Comparison of ENCODE assay signal across 23 cellular contexts in the genomic region with DNA sequence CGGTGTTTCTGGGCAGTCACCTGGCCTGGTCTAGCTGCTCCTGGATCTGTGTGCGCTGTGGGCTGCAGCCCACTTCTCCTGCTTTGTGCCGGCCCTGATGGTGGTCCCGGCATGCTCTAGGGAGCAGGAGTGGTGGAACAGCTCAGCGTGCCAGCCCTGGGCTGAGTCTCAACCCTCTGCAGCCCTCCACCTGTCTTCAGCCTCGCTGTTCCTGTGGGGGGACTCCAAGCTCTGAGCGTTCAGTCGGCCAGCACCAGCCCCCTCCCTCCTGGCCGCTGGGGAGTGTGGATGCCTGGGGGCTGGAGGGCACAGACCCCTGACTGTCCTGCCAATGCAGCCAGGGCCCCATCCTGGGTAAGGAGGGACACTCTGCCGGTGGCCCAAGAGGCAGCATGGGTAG. TPM values are rescaled to one million over a fixed set of nuclear protein-coding genes. Genes with fewer than 3 reads are reported as not detected.
DNase-seq lines count a peak whose midpoint lies in the region; ATAC-seq lines count a peak whose summit lies in the region.
"Had no signal": no experiment of that assay in that cellular context is flagged by ENCODE, and none has a peak within 500 bp of the region (broad histone marks: within the 10 kb centered on the region; RNA-seq: fewer than 3 reads in every experiment).

No MANE protein-coding gene starts in this region.

- H2BK5ac ChIP-seq in neuronal stem cell (ENCODE audit: low read length): no peak overlapping the region

- H3K18ac ChIP-seq in neuronal stem cell (ENCODE audit: low read length): no peak overlapping the region

- no peak overlapping the region for H3K4me2 ChIP-seq in neuronal stem cell (ENCODE audit: insufficient read depth, low read length, poor library complexity, severe bottlenecking)
- H3K4me2 ChIP-seq: A549 had no signal

- H3K9me3 ChIP-seq in right cardiac atrium (ENCODE audit: control insufficient read depth, low read length): no peaks in the 10 kb centered on the region
- H3K9me3 ChIP-seq in neuronal stem cell (replicated peaks in 1 of 2; ENCODE audit: control insufficient read depth in 2 of 2, insufficient read depth in 1 of 2, low read depth in 1 of 2, low read length in 2 of 2): peaks cover 3 to 7% of the 10 kb centered on the region in 2 donors
- H3K9me3 ChIP-seq: A549, BE2C, Caco-2 had no signal

- no peak overlapping the region for H2BK15ac ChIP-seq in neuronal stem cell (ENCODE audit: low read length)

- H3K23ac ChIP-seq in neuronal stem cell (ENCODE audit: low read depth, low read length, poor library complexity): no peak overlapping the region

- H2AK5ac ChIP-seq in neuronal stem cell (ENCODE audit: low read depth, low read length): no peak overlapping the region

- H2BK120ac ChIP-seq in neuronal stem cell (ENCODE audit: low read depth, low read length): no peak overlapping the region

- 94% methylated on average over 10 of the region's 10 CpGs for WGBS in right cardiac atrium
- WGBS in neuronal stem cell (ENCODE audit: extremely low coverage in 2 of 2, insufficient read length in 2 of 2, insufficient replicate concordance in 1 of 2), 2 donors: no CpG with 5 or more reads among the region's 10 CpGs

- no peak overlapping the region for H4K8ac ChIP-seq in neuronal stem cell (ENCODE audit: low read depth, low read length)

- H3K79me1 ChIP-seq in neuronal stem cell (ENCODE audit: low read depth, low read length): peaks cover 3% of the 10 kb centered on the region

- no peak overlapping the region for H3K4ac ChIP-seq in neuronal stem cell (ENCODE audit: low read length)

- no peak overlapping the region for H3K9ac ChIP-seq in neuronal stem cell (ENCODE audit: low read depth, low read length, poor library complexity)
- H3K9ac ChIP-seq: GM23248 had no signal

- H3K4me3 ChIP-seq in right cardiac atrium (ENCODE audit: low read length) (no peak overlapping the region), neuronal stem cell (ENCODE audit: low read length in 2 of 2) (no peak overlapping the region)
- H3K4me3 ChIP-seq: A549, GM12878, GM23248 had no signal

- no peaks in the 10 kb centered on the region for H3K36me3 ChIP-seq in neuronal stem cell (replicated peaks in 1 of 2; ENCODE audit: control insufficient read depth in 2 of 2, insufficient read depth in 2 of 2, low read length in 2 of 2)
- H3K36me3 ChIP-seq: BE2C had no signal

- no peak overlapping the region for H3K27ac ChIP-seq in right cardiac atrium (ENCODE audit: low read length)
- H3K27ac ChIP-seq in neuronal stem cell (replicated peaks; ENCODE audit: low read length): no peak overlapping the region
- H3K27ac ChIP-seq: 22Rv1, A549, C4-2B, GM23248 had no signal

- H4K91ac ChIP-seq in neuronal stem cell (ENCODE audit: low read depth, low read length, poor library complexity): no peak overlapping the region

- H2BK12ac ChIP-seq in neuronal stem cell (ENCODE audit: low read length): no peak overlapping the region

- H3K27me3 ChIP-seq in right cardiac atrium (ENCODE audit: control insufficient read depth, insufficient read depth): no peaks in the 10 kb centered on the region
- no peaks in the 10 kb centered on the region for H3K27me3 ChIP-seq in neuronal stem cell (ENCODE audit: control insufficient read depth in 3 of 3, insufficient read depth in 3 of 3, low read depth in 1 of 3, low read length in 3 of 3)
- H3K27me3 ChIP-seq: BE2C had no signal

- intact Hi-C loops in Right ventricle myocardium inferior (cut with DNase I): no loop called here
- intact Hi-C loops in cardiac septum (cut with DNase I): no loop called here
- intact Hi-C loops in right cardiac atrium (cut with DNase I): no loop called here
- intact Hi-C loops in left cardiac atrium (cut with DNase I): no loop called here

- ATAC-seq in Right ventricle myocardium inferior: no peak
- ATAC-seq in right cardiac atrium: no peak
- no peak for ATAC-seq in left cardiac atrium
- ATAC-seq in HG02970 (IDR thresholded peaks at IDR 0.05; ENCODE audit: low FRiP score, unreplicated experiment): no peak
- ATAC-seq: A549; CD8-positive, alpha-beta T cell; GM12878 had no signal

- no peaks in the 10 kb centered on the region for H3K4me1 ChIP-seq in right cardiac atrium (ENCODE audit: control insufficient read depth, insufficient read depth, low read length)
- peaks cover 7 to 12% of the 10 kb centered on the region in 2 donors for H3K4me1 ChIP-seq in neuronal stem cell (ENCODE audit: control insufficient read depth in 2 of 2, insufficient read depth in 1 of 2, low read depth in 1 of 2, low read length in 2 of 2)
- H3K4me1 ChIP-seq: Caco-2 had no signal

- peak; percentile 33 for DNase-seq in Right ventricle myocardium inferior (ENCODE audit: missing footprints)
- DNase-seq in cardiac septum (ENCODE audit: low spot score): no peak
- peak in 2 of 3 donors; percentile 33 to 42 for DNase-seq in right cardiac atrium
- no peak for DNase-seq in left cardiac atrium
- DNase-seq in neuronal stem cell (ENCODE audit: low spot score): no peak
- DNase-seq in HK-2 (ENCODE audit: unreplicated experiment): no peak
- DNase-seq: ACHN; AML-193; BE2C; Caco-2; CD4-positive, CD25-positive, alpha-beta regulatory T cell; CD8-positive, alpha-beta T cell; DMS153; DND-41; GDM1; GM23248; H7; HCEC 1CT had no signal

- H2AFZ ChIP-seq in neuronal stem cell (ENCODE audit: low read length): no peak overlapping the region
- H2AFZ ChIP-seq: GM23248 had no signal

- H3K14ac ChIP-seq in neuronal stem cell (ENCODE audit: low read length): peak overlapping the region; percentile 25

RNA-seq across cellular contexts. Expression of gene RASD1, which starts 23.7 kb away (rescaled TPM):
- total RNA-seq in Right ventricle myocardium inferior: 45.3 TPM
- 4.4 TPM for total RNA-seq in cardiac septum
- 10 to 100 TPM; 18.7 to 63.8 (median 39.9) TPM for total RNA-seq in right cardiac atrium
- 66.2 TPM for polyA plus RNA-seq in right cardiac atrium
- 10 to 100 TPM; 35.3 to 55.1 TPM for total RNA-seq in left cardiac atrium
- polyA plus RNA-seq in neuronal stem cell (2013, experiment 1 of 2): 1.2 TPM
- polyA plus RNA-seq in neuronal stem cell (2013, experiment 2 of 2): 0.90 TPM
- total RNA-seq: GM12878 had no signal

RNA-seq across cellular contexts. Expression of gene MED9, which starts 43.1 kb away (rescaled TPM):
- total RNA-seq in Right ventricle myocardium inferior (40.4 TPM), cardiac septum (30.5 TPM), right cardiac atrium (10 to 100 TPM; 30.7 to 35.6 (median 32.6) TPM), left cardiac atrium (10 to 100 TPM; 26.8 to 35.1 TPM)
- 38.5 TPM for polyA plus RNA-seq in right cardiac atrium
- 17.1 TPM for polyA plus RNA-seq in neuronal stem cell (2013, experiment 1 of 2)
- polyA plus RNA-seq in neuronal stem cell (2013, experiment 2 of 2): 17.1 TPM

Comparison
In these comparisons a context has a peak if more than half of its experiments do, and no peak if none do; other contexts are left out.
1. DNase-seq: peak in Right ventricle myocardium inferior (single experiment) and right cardiac atrium (2 of 3); none in cardiac septum (single experiment), left cardiac atrium (single experiment), neuronal stem cell (single experiment) and HK-2 (single experiment).